1 cellular context compared by ENCODE assay signal in genomic region chr20:1376453-1377270, GRCh38.
TF ChIP-seq lines count a peak whose summit lies in the region.

No MANE protein-coding gene starts in this region.

TF ChIP-seq in GM12878, 131 proteins besides CTCF, POLR2A, EP300 and RAD21:
- TF ChIP-seq, protein P1, sequence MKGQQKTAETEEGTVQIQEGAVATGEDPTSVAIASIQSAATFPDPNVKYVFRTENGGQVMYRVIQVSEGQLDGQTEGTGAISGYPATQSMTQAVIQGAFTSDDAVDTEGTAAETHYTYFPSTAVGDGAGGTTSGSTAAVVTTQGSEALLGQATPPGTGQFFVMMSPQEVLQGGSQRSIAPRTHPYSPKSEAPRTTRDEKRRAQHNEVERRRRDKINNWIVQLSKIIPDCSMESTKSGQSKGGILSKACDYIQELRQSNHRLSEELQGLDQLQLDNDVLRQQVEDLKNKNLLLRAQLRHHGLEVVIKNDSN (IDR thresholded peaks at IDR 0.05; ENCODE audit: borderline replicate concordance, extremely low read length, insufficient read depth, low read depth, low read length) = no peak
- peak; percentile 95 for TF ChIP-seq SPI1 (IDR thresholded peaks at IDR 0.05; ENCODE audit: borderline replicate concordance, insufficient read depth, low read depth, low read length)
- peak; percentile 13; the same call in 1 of the 2 replicates for TF ChIP-seq ATF2 (IDR thresholded peaks at IDR 0.05; ENCODE audit: low read length)
- TF ChIP-seq, protein P2, sequence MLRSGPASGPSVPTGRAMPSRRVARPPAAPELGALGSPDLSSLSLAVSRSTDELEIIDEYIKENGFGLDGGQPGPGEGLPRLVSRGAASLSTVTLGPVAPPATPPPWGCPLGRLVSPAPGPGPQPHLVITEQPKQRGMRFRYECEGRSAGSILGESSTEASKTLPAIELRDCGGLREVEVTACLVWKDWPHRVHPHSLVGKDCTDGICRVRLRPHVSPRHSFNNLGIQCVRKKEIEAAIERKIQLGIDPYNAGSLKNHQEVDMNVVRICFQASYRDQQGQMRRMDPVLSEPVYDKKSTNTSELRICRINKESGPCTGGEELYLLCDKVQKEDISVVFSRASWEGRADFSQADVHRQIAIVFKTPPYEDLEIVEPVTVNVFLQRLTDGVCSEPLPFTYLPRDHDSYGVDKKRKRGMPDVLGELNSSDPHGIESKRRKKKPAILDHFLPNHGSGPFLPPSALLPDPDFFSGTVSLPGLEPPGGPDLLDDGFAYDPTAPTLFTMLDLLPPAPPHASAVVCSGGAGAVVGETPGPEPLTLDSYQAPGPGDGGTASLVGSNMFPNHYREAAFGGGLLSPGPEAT (IDR thresholded peaks at IDR 0.05; ENCODE audit: low read depth) = peak; percentile 91
- TF ChIP-seq STAT1 (conservative IDR thresholded peaks at IDR 0.05) = no peak
- TF ChIP-seq MEF2B (IDR thresholded peaks at IDR 0.05; ENCODE audit: partially characterized antibody, poor library complexity, severe bottlenecking) = peak; percentile 6
- peak; percentile 95 for TF ChIP-seq ZNF24 (IDR thresholded peaks at IDR 0.05)
- no peak for TF ChIP-seq SMC3 (IDR thresholded peaks at IDR 0.05; ENCODE audit: borderline replicate concordance, low read length)
- TF ChIP-seq SMARCA5 (IDR thresholded peaks at IDR 0.05) = peak; percentile 42; the same call in 1 of the 2 replicates
- peak; percentile 66 for TF ChIP-seq EED (IDR thresholded peaks at IDR 0.05; ENCODE audit: low read depth)
- TF ChIP-seq MLLT1 (IDR thresholded peaks at IDR 0.05) = peak; percentile 86
- peak; percentile 57 for TF ChIP-seq IKZF1 (conservative IDR thresholded peaks at IDR 0.05)
- TF ChIP-seq ZNF592 (IDR thresholded peaks at IDR 0.05) = no peak
- TF ChIP-seq, protein P3, sequence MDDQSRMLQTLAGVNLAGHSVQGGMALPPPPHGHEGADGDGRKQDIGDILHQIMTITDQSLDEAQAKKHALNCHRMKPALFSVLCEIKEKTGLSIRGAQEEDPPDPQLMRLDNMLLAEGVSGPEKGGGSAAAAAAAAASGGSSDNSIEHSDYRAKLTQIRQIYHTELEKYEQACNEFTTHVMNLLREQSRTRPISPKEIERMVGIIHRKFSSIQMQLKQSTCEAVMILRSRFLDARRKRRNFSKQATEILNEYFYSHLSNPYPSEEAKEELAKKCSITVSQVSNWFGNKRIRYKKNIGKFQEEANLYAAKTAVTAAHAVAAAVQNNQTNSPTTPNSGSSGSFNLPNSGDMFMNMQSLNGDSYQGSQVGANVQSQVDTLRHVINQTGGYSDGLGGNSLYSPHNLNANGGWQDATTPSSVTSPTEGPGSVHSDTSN (IDR thresholded peaks at IDR 0.05; ENCODE audit: insufficient replicate concordance, low read depth, low read length) = no peak
- TF ChIP-seq RELA (IDR thresholded peaks at IDR 0.05; ENCODE audit: borderline replicate concordance, partially characterized antibody) = peak; percentile 38
- peak; percentile 85 for TF ChIP-seq IKZF2 (IDR thresholded peaks at IDR 0.05)
